Comparison of ENCODE assay signal across 10 cellular contexts in genomic region chr6:36752886-36753506, GRCh38. TPM values are rescaled to one million over a fixed set of nuclear protein-coding genes. Genes with fewer than 3 reads are reported as not detected.
DNase-seq lines count a peak whose midpoint lies in the region; ATAC-seq, FAIRE-seq and TF ChIP-seq lines count a peak whose summit lies in the region.
"Had no signal": no experiment of that assay in that cellular context is flagged by ENCODE, and none has a peak within 500 bp of the region (broad histone marks: within the 10 kb centered on the region; RNA-seq: fewer than 3 reads in every experiment).

No MANE protein-coding gene starts in this region.

- intact Hi-C loops in posterior cingulate gyrus (cut with DNase I), result no loop called here

- TF ChIP-seq POLR2A in GM12891 (IDR thresholded peaks at IDR 0.05; ENCODE audit: low read depth, low read length), result no peak

- peak; percentile 95 for FAIRE-seq in GM12891 (lab: Jason Lieb, UNC)

- DNase-seq in GM12891 (ENCODE audit: insufficient read length, low spot score) (no peak), NOMO-1 treated with dmso at 0.1 percent for 144 hours (lab: John Stamatoyannopoulos, UW; ENCODE audit: unreplicated experiment) (peak; percentile 86), kidney tubule cell (ENCODE audit: low spot score) (peak; percentile 13), HPDE6-E6E7 (ENCODE audit: extremely low spot score) (no peak), posterior cingulate gyrus (no peak)
- no peak for DNase-seq in stimulated activated CD4-positive, alpha-beta T cell treated with anti-CD3 and anti-CD28 coated beads, Interleukin-12 subunit alpha, Interleukin-12 subunit beta, amount 100 ng/mL, for 4 hours
- DNase-seq in activated CD4-positive, CD25-positive, alpha-beta regulatory T cell (lab: John Stamatoyannopoulos, UW), result no peak
- DNase-seq: mesendoderm, NCI-H446 had no signal

- peak; percentile 22 for ATAC-seq in GM19468 (IDR thresholded peaks at IDR 0.05; ENCODE audit: extremely low read depth, unreplicated experiment)

TF ChIP-seq in GM12891, 5 proteins besides CTCF, POLR2A, EP300 and RAD21:
- TF ChIP-seq PAX5 (IDR thresholded peaks at IDR 0.05; ENCODE audit: insufficient read depth, low read length, severe bottlenecking), result peak; percentile 44
- peak; percentile 91 for TF ChIP-seq SPI1 (IDR thresholded peaks at IDR 0.05; ENCODE audit: low read depth, low read length)
- no peak for TF ChIP-seq POLR2AphosphoS5 (IDR thresholded peaks at IDR 0.05; ENCODE audit: low read depth, low read length)

RNA-seq across cellular contexts. Expression of gene RAB44, which starts 55.4 kb away (rescaled TPM):
- 0.10 TPM for polyA plus RNA-seq in GM12891 (2012; ENCODE audit: low read depth, missing spikeins)

Comparison
In these comparisons a context has a peak if more than half of its experiments do, and no peak if none do; other contexts are left out.
1. DNase-seq: peak in NOMO-1 treated with dmso at 0.1 percent for 144 hours (single experiment) and kidney tubule cell (single experiment); none in GM12891 (single experiment), HPDE6-E6E7 (single experiment), stimulated activated CD4-positive, alpha-beta T cell treated with anti-CD3 and anti-CD28 coated beads, Interleukin-12 subunit alpha, Interleukin-12 subunit beta, amount 100 ng/mL, for 4 hours (single experiment), activated CD4-positive, CD25-positive, alpha-beta regulatory T cell (0 of 4) and posterior cingulate gyrus (0 of 10).